9 cellular contexts compared by ENCODE assay signal in genomic region chr7:159143780-159144755, GRCh38. TPM values are rescaled to one million over a fixed set of nuclear protein-coding genes. Genes with fewer than 3 reads are reported as not detected.
A peak's percentile ranks its signal among the peaks of the same experiment; 100 is the strongest.
DNase-seq lines count a peak whose midpoint lies in the region; ATAC-seq and TF ChIP-seq lines count a peak whose summit lies in the region.
"Had no signal": no experiment of that assay in that cellular context is flagged by ENCODE, and none has a peak within 500 bp of the region (broad histone marks: within the 10 kb centered on the region; RNA-seq: fewer than 3 reads in every experiment).

No MANE protein-coding gene starts in this region.

- no peaks in the 10 kb centered on the region for H3K36me3 Mint-ChIP-seq in activated CD4-positive, alpha-beta memory T cell treated with anti-CD3 and anti-CD28 coated beads for 36 hours

- peak overlapping the region; percentile 76 for H3K4me2 ChIP-seq in DND-41 (ENCODE audit: insufficient read depth, low read length)

- H3K4me1 ChIP-seq in DND-41 (ENCODE audit: insufficient read depth, low read length) (peaks cover 43% of the 10 kb centered on the region), heart right ventricle (peaks cover 0 to 52% (median 21%) of the 10 kb centered on the region in 9 donors), prostate gland (replicated peaks) (no peaks in the 10 kb centered on the region)

- peak; percentile 53 for DNase-seq in DND-41
- peak; percentile 51 for DNase-seq in activated CD4-positive, alpha-beta memory T cell treated with anti-CD3 and anti-CD28 coated beads for 36 hours
- peak; percentile 27 to 57 for DNase-seq in heart right ventricle
- DNase-seq in prostate gland (ENCODE audit: low spot score), result no peak
- no peak for DNase-seq in AG08395 (ENCODE audit: low spot score)
- DNase-seq in stimulated activated naive CD4-positive, alpha-beta T cell (lab: John Stamatoyannopoulos, UW), result no peak
- no peak for DNase-seq in NCI-H1105 (lab: John Stamatoyannopoulos, UW)

- peaks cover 4% of the 10 kb centered on the region; the same call in 1 of the 2 replicates for H4K20me1 ChIP-seq in DND-41 (ENCODE audit: insufficient read depth, low read length)

- H3K27ac Mint-ChIP-seq in activated CD4-positive, alpha-beta memory T cell treated with anti-CD3 and anti-CD28 coated beads for 36 hours, result no peak overlapping the region

- H3K4me3 ChIP-seq in DND-41 (ENCODE audit: low read depth in 1 of 2, low read length in 2 of 2) (peak overlapping the region; percentile 40 to 74), heart right ventricle (peak overlapping the region; percentile 53 to 78 (median 69)), prostate gland (peak overlapping the region; percentile 40 to 57)

- H3K4me1 Mint-ChIP-seq in activated CD4-positive, alpha-beta memory T cell treated with anti-CD3 and anti-CD28 coated beads for 36 hours (ENCODE audit: low read depth), result peaks cover 4% of the 10 kb centered on the region

- POLR2A ChIA-PET in activated CD4-positive, alpha-beta memory T cell treated with anti-CD3 and anti-CD28 coated beads for 36 hours (lab: Charles Lee), result interaction anchor here (1.3 kb wide), 1 partner anchor 53 kb away, joined by 3 read pairs; no protein-coding TSS in a partner anchor

- intact Hi-C loops in activated CD4-positive, alpha-beta memory T cell treated with anti-CD3 and anti-CD28 coated beads for 36 hours (cut with micrococcal nuclease), result loop anchor here (2.0 kb wide), 1 partner anchor 53 kb away; no protein-coding TSS in a partner anchor
- intact Hi-C loops in heart right ventricle (cut with DNase I) (loop anchor here in 5 of 10 donors (5.0 to 10.0 kb wide), 4 partner anchors 47 to 129 kb away; no protein-coding TSS in a partner anchor), prostate gland (cut with DNase I) (no loop called here)

- no peaks in the 10 kb centered on the region for H3K9me3 ChIP-seq in DND-41 (ENCODE audit: insufficient read depth, low read length, severe bottlenecking)
- H3K9me3 ChIP-seq in heart right ventricle, result no peaks in the 10 kb centered on the region
- no peaks in the 10 kb centered on the region for H3K9me3 ChIP-seq in prostate gland

- H2AFZ ChIP-seq in DND-41 (ENCODE audit: low read depth, low read length), result peak overlapping the region; percentile 68

- H3K9me3 Mint-ChIP-seq in activated CD4-positive, alpha-beta memory T cell treated with anti-CD3 and anti-CD28 coated beads for 36 hours, result no peaks in the 10 kb centered on the region

- H3K36me3 ChIP-seq in DND-41 (ENCODE audit: insufficient read depth, low read length) (peaks cover 38% of the 10 kb centered on the region), heart right ventricle (peaks cover 0 to 19% (median 0%) of the 10 kb centered on the region in 9 donors), prostate gland (no peaks in the 10 kb centered on the region)

- H3K79me2 ChIP-seq in DND-41 (ENCODE audit: insufficient read depth, low read length), result peaks cover 51% of the 10 kb centered on the region

- H3K27ac ChIP-seq in DND-41 (ENCODE audit: low read length) (peak overlapping the region; percentile 86), heart right ventricle (peak overlapping the region in 9 of 10 donors; percentile 12 to 79 (median 55)), prostate gland (peak overlapping the region; percentile 37 to 62)

- H3K27me3 Mint-ChIP-seq in activated CD4-positive, alpha-beta memory T cell treated with anti-CD3 and anti-CD28 coated beads for 36 hours, result peaks cover 33% of the 10 kb centered on the region

- TF ChIP-seq CTCF in DND-41 (IDR thresholded peaks at IDR 0.05; ENCODE audit: borderline replicate concordance, extremely low read depth, low read length, poor library complexity, severe bottlenecking), result no peak
- no peak for TF ChIP-seq CTCF in heart right ventricle (IDR thresholded peaks at IDR 0.05)
- no peak for TF ChIP-seq CTCF in prostate gland (IDR thresholded peaks at IDR 0.05)

- peak; percentile 15 for TF ChIP-seq POLR2A in prostate gland (IDR thresholded peaks at IDR 0.05)

- peak overlapping the region; percentile 95 for H3K9ac ChIP-seq in DND-41 (ENCODE audit: low read depth, low read length)

- peak overlapping the region; percentile 46 for H3K4me3 Mint-ChIP-seq in activated CD4-positive, alpha-beta memory T cell treated with anti-CD3 and anti-CD28 coated beads for 36 hours

- peak; percentile 44 for ATAC-seq in DND-41 (ENCODE audit: insufficient read depth, low read depth)
- ATAC-seq in heart right ventricle, result peak; percentile 35 to 64 (median 56)
- no peak for ATAC-seq in GM18519 (IDR thresholded peaks at IDR 0.05; ENCODE audit: low FRiP score, unreplicated experiment)
- ATAC-seq: left colon had no signal

- H3K27me3 ChIP-seq in DND-41 (ENCODE audit: insufficient read depth, low read length, poor library complexity) (no peaks in the 10 kb centered on the region), heart right ventricle (peaks cover 0 to 54% (median 25%) of the 10 kb centered on the region in 7 donors), prostate gland (replicated peaks; ENCODE audit: insufficient read depth) (peaks cover 2% of the 10 kb centered on the region)

- CTCF ChIA-PET in activated CD4-positive, alpha-beta memory T cell treated with anti-CD3 and anti-CD28 coated beads for 36 hours (lab: Charles Lee), result no interaction called here

- 1% methylated on average over 92 to 97 of the region's 97 CpGs for WGBS in heart right ventricle, 2 donors
- WGBS in prostate gland, result 3% methylated on average over 79 of the region's 97 CpGs

RNA-seq across cellular contexts. Expression of gene VIPR2, which starts 0.6 kb away (rescaled TPM):
- total RNA-seq in activated CD4-positive, alpha-beta memory T cell treated with anti-CD3 and anti-CD28 coated beads for 36 hours, result under 1 TPM; 0.55 to 0.56 TPM
- total RNA-seq in heart right ventricle (10 to 100 TPM; 11.4 to 30.6 (median 19.4) TPM), prostate gland (10 to 100 TPM in 1 of 2 donors, 1 to 10 TPM in 1; 1.0 to 13.5 TPM)
- 10 to 100 TPM in 1 of 2 donors, 1 to 10 TPM in 1; 3.0 to 20.9 TPM for polyA plus RNA-seq in heart right ventricle

Comparison
In these comparisons a context has a peak if more than half of its experiments do, and no peak if none do; other contexts are left out.
1. DNase-seq: peak in DND-41 (single experiment), activated CD4-positive, alpha-beta memory T cell treated with anti-CD3 and anti-CD28 coated beads for 36 hours (single experiment) and heart right ventricle (2 of 2); none in prostate gland (single experiment), AG08395 (single experiment), stimulated activated naive CD4-positive, alpha-beta T cell (0 of 6) and NCI-H1105 (single experiment).
2. Peak in every context shown above with its lines, with median percentiles within 50 percentile points of each other: H3K27ac ChIP-seq and H3K4me3 ChIP-seq.